Comparison of ENCODE assay signal across 17 cellular contexts in the genomic region with DNA sequence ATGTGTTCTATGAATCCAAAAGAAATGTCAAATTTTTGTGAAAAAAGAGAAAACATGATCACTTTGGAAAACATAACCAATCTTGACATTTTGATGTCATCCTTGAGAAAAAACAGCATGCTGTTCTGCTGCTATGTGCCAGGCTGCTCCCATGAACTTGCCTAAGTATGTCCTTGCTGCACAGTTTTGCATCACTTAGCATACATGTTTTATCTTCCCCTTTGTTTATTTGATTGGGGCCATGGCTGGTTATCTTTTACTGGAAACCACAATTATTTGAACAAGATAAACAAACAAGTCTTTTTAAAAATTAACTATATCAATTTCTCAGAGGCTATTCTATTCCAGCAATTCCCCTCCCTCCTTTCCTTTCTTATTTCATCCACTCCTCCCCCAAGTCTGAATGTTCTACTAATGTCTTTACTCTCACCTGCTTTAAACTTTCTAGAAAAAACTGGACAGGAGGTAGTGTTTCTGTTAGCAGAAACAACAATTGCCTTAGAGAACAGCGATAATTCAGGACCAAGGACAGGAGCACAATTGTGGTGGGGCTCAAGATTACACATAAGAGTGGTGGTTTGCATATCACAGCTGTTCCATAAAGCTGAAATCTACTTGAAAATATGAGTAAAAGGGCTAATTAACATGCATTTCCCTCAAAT. TPM values are rescaled to one million over a fixed set of nuclear protein-coding genes. Genes with fewer than 3 reads are reported as not detected.
DNase-seq lines count a peak whose midpoint lies in the region; ATAC-seq and TF ChIP-seq lines count a peak whose summit lies in the region.
"Had no signal": no experiment of that assay in that cellular context is flagged by ENCODE, and none has a peak within 500 bp of the region (broad histone marks: within the 10 kb centered on the region; RNA-seq: fewer than 3 reads in every experiment).

No MANE protein-coding gene starts in this region.

- no peaks in the 10 kb centered on the region for H3K27me3 Mint-ChIP-seq in GM23338 (ENCODE audit: insufficient read depth, low read depth, poor library complexity)
- peaks cover 34% of the 10 kb centered on the region for H3K27me3 Mint-ChIP-seq in T-helper 2 cell treated with Interferon-gamma antibody and Interleukin-4, amounts not matched to agents 5 μg/mL and 100 μg/mL, for 36 hours (ENCODE audit: low read depth)

- H3K9me3 Mint-ChIP-seq in GM23338, result no peaks in the 10 kb centered on the region
- no peaks in the 10 kb centered on the region for H3K9me3 Mint-ChIP-seq in T-helper 2 cell treated with Interferon-gamma antibody and Interleukin-4, amounts not matched to agents 5 μg/mL and 100 μg/mL, for 36 hours
- H3K9me3 Mint-ChIP-seq: activated naive CD8-positive, alpha-beta T cell treated with anti-CD3 and anti-CD28 coated beads for 36 hours; WTC11 had no signal

- H3F3A ChIP-seq in GM23338 (replicated peaks; ENCODE audit: low read depth), result no peaks in the 10 kb centered on the region

- H3K4me3 ChIP-seq in GM23338, result no peak overlapping the region
- H3K4me3 ChIP-seq: BLaER1 treated with 17β-estradiol and CSF1 and Interleukin-3, amounts not matched to agents 10 nM and 100 nM; gastroesophageal sphincter; skin epidermis had no signal

- no peak overlapping the region for H3K4me3 Mint-ChIP-seq in GM23338
- H3K4me3 Mint-ChIP-seq in T-helper 2 cell treated with Interferon-gamma antibody and Interleukin-4, amounts not matched to agents 5 μg/mL and 100 μg/mL, for 36 hours, result no peak overlapping the region
- H3K4me3 Mint-ChIP-seq: activated naive CD8-positive, alpha-beta T cell treated with anti-CD3 and anti-CD28 coated beads for 36 hours; WTC11 had no signal

- H3K4me1 Mint-ChIP-seq in GM23338, result no peaks in the 10 kb centered on the region
- no peaks in the 10 kb centered on the region for H3K4me1 Mint-ChIP-seq in T-helper 2 cell treated with Interferon-gamma antibody and Interleukin-4, amounts not matched to agents 5 μg/mL and 100 μg/mL, for 36 hours (ENCODE audit: low read depth)
- H3K4me1 Mint-ChIP-seq: activated naive CD8-positive, alpha-beta T cell treated with anti-CD3 and anti-CD28 coated beads for 36 hours; WTC11 had no signal

- H4K20me1 ChIP-seq in GM23338 (replicated peaks; ENCODE audit: insufficient read depth), result no peaks in the 10 kb centered on the region
- H4K20me1 ChIP-seq: BLaER1 treated with 17β-estradiol and CSF1 and Interleukin-3, amounts not matched to agents 10 nM and 100 nM had no signal

- no peak overlapping the region for H2AFZ ChIP-seq in GM23338

- no peak overlapping the region for H3K4me2 ChIP-seq in GM23338
- H3K4me2 ChIP-seq: BLaER1 treated with 17β-estradiol and CSF1 and Interleukin-3, amounts not matched to agents 10 nM and 100 nM had no signal

- TF ChIP-seq CTCF in GM23338 (conservative IDR thresholded peaks at IDR 0.05; ENCODE audit: low read depth in 2 of 2), result no peak

- no peak for ATAC-seq in GM23338
- ATAC-seq: gastroesophageal sphincter, left cardiac atrium, WTC11 had no signal

- H3K36me3 ChIP-seq in GM23338 (ENCODE audit: insufficient read depth), result no peaks in the 10 kb centered on the region
- H3K36me3 ChIP-seq: BLaER1 treated with 17β-estradiol and CSF1 and Interleukin-3, amounts not matched to agents 10 nM and 100 nM had no signal

- H3K27me3 ChIP-seq in GM23338 (ENCODE audit: insufficient read depth), result peaks cover 3% of the 10 kb centered on the region
- H3K27me3 ChIP-seq: gastroesophageal sphincter had no signal

- DNase-seq in GM23338 (ENCODE audit: low spot score), result peak; percentile 32
- peak; percentile 33 for DNase-seq in MV-4-11 (lab: John Stamatoyannopoulos, UW)
- DNase-seq in astrocyte of the hippocampus (ENCODE audit: low read depth, low spot score), result peak; percentile 69
- DNase-seq in kidney glomerular epithelial cell (lab: John Stamatoyannopoulos, UW), result peak; percentile 66
- no peak for DNase-seq in DMS153 (lab: John Stamatoyannopoulos, UW)
- DNase-seq in T-helper 2 cell treated with Interferon-gamma antibody and Interleukin-4, amounts not matched to agents 5 μg/mL and 100 μg/mL, for 36 hours (ENCODE audit: low spot score), result no peak
- no peak for DNase-seq in stimulated activated CD4-positive, alpha-beta T cell treated with anti-CD3 and anti-CD28 coated beads, Interleukin-2, amount 100 ng/mL, for 24 hours
- DNase-seq in COR-L47 (lab: John Stamatoyannopoulos, UW), result no peak
- DNase-seq: activated naive CD8-positive, alpha-beta T cell treated with anti-CD3 and anti-CD28 coated beads for 36 hours; left cardiac atrium; MM.1S; NCI-H446 had no signal

- H3K27ac ChIP-seq in GM23338 (ENCODE audit: low read depth), result no peak overlapping the region
- H3K27ac ChIP-seq: BLaER1 treated with 17β-estradiol and CSF1 and Interleukin-3, amounts not matched to agents 10 nM and 100 nM; gastroesophageal sphincter; skin epidermis had no signal

- H3K9me2 ChIP-seq in GM23338 (ENCODE audit: insufficient read depth), result no peaks in the 10 kb centered on the region

- no peaks in the 10 kb centered on the region for H3K36me3 Mint-ChIP-seq in GM23338 (ENCODE audit: low read depth)
- H3K36me3 Mint-ChIP-seq in T-helper 2 cell treated with Interferon-gamma antibody and Interleukin-4, amounts not matched to agents 5 μg/mL and 100 μg/mL, for 36 hours (ENCODE audit: low read depth), result no peaks in the 10 kb centered on the region
- H3K36me3 Mint-ChIP-seq: activated naive CD8-positive, alpha-beta T cell treated with anti-CD3 and anti-CD28 coated beads for 36 hours; WTC11 had no signal

- H3K4me1 ChIP-seq in GM23338 (ENCODE audit: insufficient read depth), result no peaks in the 10 kb centered on the region

- H3K27ac Mint-ChIP-seq in GM23338, result no peak overlapping the region
- H3K27ac Mint-ChIP-seq in T-helper 2 cell treated with Interferon-gamma antibody and Interleukin-4, amounts not matched to agents 5 μg/mL and 100 μg/mL, for 36 hours, result no peak overlapping the region
- H3K27ac Mint-ChIP-seq: activated naive CD8-positive, alpha-beta T cell treated with anti-CD3 and anti-CD28 coated beads for 36 hours; WTC11 had no signal

- H3K79me2 ChIP-seq in GM23338 (replicated peaks; ENCODE audit: insufficient read depth), result no peaks in the 10 kb centered on the region

TF ChIP-seq in GM23338, 12 proteins besides CTCF, POLR2A, EP300 and RAD21:
- TF ChIP-seq ZNF331 (CRISPR knock-in tag; IDR thresholded peaks at IDR 0.05; ENCODE audit: low read depth), result no peak
- TF ChIP-seq, protein P1, sequence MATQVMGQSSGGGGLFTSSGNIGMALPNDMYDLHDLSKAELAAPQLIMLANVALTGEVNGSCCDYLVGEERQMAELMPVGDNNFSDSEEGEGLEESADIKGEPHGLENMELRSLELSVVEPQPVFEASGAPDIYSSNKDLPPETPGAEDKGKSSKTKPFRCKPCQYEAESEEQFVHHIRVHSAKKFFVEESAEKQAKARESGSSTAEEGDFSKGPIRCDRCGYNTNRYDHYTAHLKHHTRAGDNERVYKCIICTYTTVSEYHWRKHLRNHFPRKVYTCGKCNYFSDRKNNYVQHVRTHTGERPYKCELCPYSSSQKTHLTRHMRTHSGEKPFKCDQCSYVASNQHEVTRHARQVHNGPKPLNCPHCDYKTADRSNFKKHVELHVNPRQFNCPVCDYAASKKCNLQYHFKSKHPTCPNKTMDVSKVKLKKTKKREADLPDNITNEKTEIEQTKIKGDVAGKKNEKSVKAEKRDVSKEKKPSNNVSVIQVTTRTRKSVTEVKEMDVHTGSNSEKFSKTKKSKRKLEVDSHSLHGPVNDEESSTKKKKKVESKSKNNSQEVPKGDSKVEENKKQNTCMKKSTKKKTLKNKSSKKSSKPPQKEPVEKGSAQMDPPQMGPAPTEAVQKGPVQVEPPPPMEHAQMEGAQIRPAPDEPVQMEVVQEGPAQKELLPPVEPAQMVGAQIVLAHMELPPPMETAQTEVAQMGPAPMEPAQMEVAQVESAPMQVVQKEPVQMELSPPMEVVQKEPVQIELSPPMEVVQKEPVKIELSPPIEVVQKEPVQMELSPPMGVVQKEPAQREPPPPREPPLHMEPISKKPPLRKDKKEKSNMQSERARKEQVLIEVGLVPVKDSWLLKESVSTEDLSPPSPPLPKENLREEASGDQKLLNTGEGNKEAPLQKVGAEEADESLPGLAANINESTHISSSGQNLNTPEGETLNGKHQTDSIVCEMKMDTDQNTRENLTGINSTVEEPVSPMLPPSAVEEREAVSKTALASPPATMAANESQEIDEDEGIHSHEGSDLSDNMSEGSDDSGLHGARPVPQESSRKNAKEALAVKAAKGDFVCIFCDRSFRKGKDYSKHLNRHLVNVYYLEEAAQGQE (IDR thresholded peaks at IDR 0.05; ENCODE audit: unreplicated experiment), result peak; percentile 76

RNA-seq across cellular contexts. Expression of a gene that starts 6.7 kb away (rescaled TPM):
- 3.1 and 5.0 TPM in 2 replicates for total RNA-seq in GM23338 (2014; rRNA removed; shearing (Covaris generic))
- polyA plus RNA-seq in GM23338 (2016; fragmentation: Nextera tagmentation; extraction: Ambion mirVana), result 1.0 and 1.4 TPM in 2 replicates
- polyA plus RNA-seq: neural cell had no signal

Comparison
In these comparisons a context has a peak if more than half of its experiments do, and no peak if none do; other contexts are left out.
1. DNase-seq: peak in GM23338 (single experiment), MV-4-11 (single experiment), astrocyte of the hippocampus (single experiment) and kidney glomerular epithelial cell (single experiment); none in DMS153 (single experiment), T-helper 2 cell treated with Interferon-gamma antibody and Interleukin-4, amounts not matched to agents 5 μg/mL and 100 μg/mL, for 36 hours (single experiment), stimulated activated CD4-positive, alpha-beta T cell treated with anti-CD3 and anti-CD28 coated beads, Interleukin-2, amount 100 ng/mL, for 24 hours (0 of 2) and COR-L47 (single experiment).